ENCODE assay signal across 13 cellular contexts in the genomic region with DNA sequence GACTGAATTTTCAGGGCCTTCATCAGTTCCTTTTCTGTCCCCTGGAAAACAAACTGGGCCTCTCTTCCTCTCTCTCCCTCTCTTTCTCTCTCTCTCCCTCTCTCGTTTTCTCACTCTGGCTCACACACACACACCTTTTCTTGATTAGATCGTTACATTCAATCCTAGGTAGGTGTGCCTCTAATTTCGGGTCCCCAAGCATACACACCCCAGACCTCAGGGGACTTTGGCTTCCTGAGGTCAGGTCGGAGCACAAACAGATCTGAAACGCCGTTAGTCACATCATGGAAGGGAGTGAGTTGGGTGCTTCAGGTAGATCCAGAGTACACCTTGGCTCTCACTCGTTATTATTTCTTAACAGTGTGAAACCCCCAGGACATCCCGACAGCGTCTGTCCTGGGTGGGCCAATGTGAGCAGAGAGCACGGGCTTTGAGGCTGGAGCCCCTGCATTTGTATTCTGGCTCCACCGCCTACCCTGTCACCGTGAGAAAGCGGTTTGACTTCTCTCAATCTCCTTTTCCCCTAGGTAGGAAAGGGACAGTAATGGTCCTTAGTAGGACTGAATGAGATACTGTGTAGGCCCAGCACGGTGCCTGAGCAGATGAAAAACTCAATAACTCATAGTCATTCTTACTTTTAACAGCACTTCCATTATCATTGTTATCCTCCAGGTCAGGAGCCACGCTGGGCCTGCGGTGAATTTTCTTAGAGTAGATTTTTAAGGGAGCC. TPM values are rescaled to one million over a fixed set of nuclear protein-coding genes. Genes with fewer than 3 reads are reported as not detected.
A peak's percentile ranks its signal among the peaks of the same experiment; 100 is the strongest.
DNase-seq lines count a peak whose midpoint lies in the region; ATAC-seq, FAIRE-seq and TF ChIP-seq lines count a peak whose summit lies in the region.
"Had no signal": no experiment of that assay in that cellular context is flagged by ENCODE, and none has a peak within 500 bp of the region (broad histone marks: within the 10 kb centered on the region; RNA-seq: fewer than 3 reads in every experiment).

No MANE protein-coding gene starts in this region.

- no peak for TF ChIP-seq POLR2A in GM12891 (IDR thresholded peaks at IDR 0.05; ENCODE audit: low read depth, low read length)

- H3K4me1 ChIP-seq in muscle layer of duodenum (ENCODE audit: control insufficient read depth in 1 of 2, insufficient read depth in 2 of 2, low read length in 2 of 2), result peaks cover 10 to 15% of the 10 kb centered on the region in 2 donors

- H3K36me3 ChIP-seq in muscle layer of duodenum (ENCODE audit: control insufficient read depth in 1 of 2, insufficient read depth in 2 of 2, low read length in 2 of 2), result no peaks in the 10 kb centered on the region

- H3K27me3 ChIP-seq in muscle layer of duodenum (ENCODE audit: low read depth, low read length), result no peaks in the 10 kb centered on the region

- DNase-seq in GM12891 (ENCODE audit: insufficient read length, low spot score) (no peak), NAMALWA (ENCODE audit: low spot score) (peak; percentile 54), SIG-M5 (lab: John Stamatoyannopoulos, UW) (no peak), nucleus accumbens (lab: John Stamatoyannopoulos, UW) (no peak), NCI-H1436 treated with DMSO at 0.1 percent for 48 hours (lab: John Stamatoyannopoulos, UW) (no peak), SW 1271 (lab: John Stamatoyannopoulos, UW) (no peak)
- DNase-seq: CD8-positive, alpha-beta memory T cell; stimulated activated CD4-positive, alpha-beta T cell treated with anti-CD3 and anti-CD28 coated beads, Interleukin-2, amount 100 ng/mL, for 48 hours had no signal

- no peaks in the 10 kb centered on the region for H3K9me3 ChIP-seq in muscle layer of duodenum (ENCODE audit: control insufficient read depth in 1 of 2, low read length in 2 of 2)

- no peak for FAIRE-seq in GM12891 (lab: Jason Lieb, UNC)
- FAIRE-seq: endothelial cell of umbilical vein had no signal

- H3K4me3 ChIP-seq in muscle layer of duodenum (ENCODE audit: low read depth in 1 of 2, low read length in 2 of 2), result no peak overlapping the region

- ATAC-seq in GM21447 (IDR thresholded peaks at IDR 0.05; ENCODE audit: unreplicated experiment), result peak; percentile 10

- H3K27ac ChIP-seq in muscle layer of duodenum (ENCODE audit: low read length), result peak overlapping the region; percentile 21

TF ChIP-seq in GM12891, 5 proteins besides CTCF, POLR2A, EP300 and RAD21:
- TF ChIP-seq POLR2AphosphoS5 (IDR thresholded peaks at IDR 0.05; ENCODE audit: low read depth, low read length) (no peak; the same call in 1 of the 2 replicates), TAF1 (IDR thresholded peaks at IDR 0.05; ENCODE audit: low read depth, low read length) (peak; percentile 11; the same call in 1 of the 2 replicates), SPI1 (IDR thresholded peaks at IDR 0.05; ENCODE audit: low read depth, low read length) (no peak)

RNA-seq across cellular contexts. Expression of a gene that starts 37.3 kb away (rescaled TPM):
- 136 TPM for polyA plus RNA-seq in GM12891 (2012; ENCODE audit: low read depth, missing spikeins)
- polyA plus RNA-seq: CD8-positive, alpha-beta memory T cell; endothelial cell of umbilical vein; IMR-90; neural cell had no signal
